ENCODE assay signal across 1 cellular context in genomic region chr4:3354455-3354811, GRCh38.
TF ChIP-seq lines count a peak whose summit lies in the region.

No MANE protein-coding gene starts in this region.

TF ChIP-seq in HepG2, 621 proteins besides CTCF, POLR2A, EP300 and RAD21 (continued from another document):
- TF ChIP-seq MAFG (CRISPR knock-in tag; IDR thresholded peaks at IDR 0.05) (no peak), SNAPC2 (CRISPR knock-in tag; IDR thresholded peaks at IDR 0.05) (peak; percentile 84; the same call in 1 of the 2 replicates), SMARCE1 (IDR thresholded peaks at IDR 0.05; ENCODE audit: borderline replicate concordance) (no peak), ZSCAN25 (CRISPR knock-in tag; IDR thresholded peaks at IDR 0.05) (peak; percentile 73), NFYB (CRISPR knock-in tag; IDR thresholded peaks at IDR 0.05) (no peak), SATB2 (CRISPR knock-in tag; IDR thresholded peaks at IDR 0.05) (no peak), ASH2L (IDR thresholded peaks at IDR 0.05; ENCODE audit: insufficient read length, low read depth, low read length) (peak; percentile 78), GRHL1 (CRISPR knock-in tag; conservative IDR thresholded peaks at IDR 0.05) (no peak), ATF7 (IDR thresholded peaks at IDR 0.05) (0 out of 2 replicates have a peak, but pooled peaks have one; percentile 17), ATF7 (CRISPR knock-in tag; IDR thresholded peaks at IDR 0.05) (no peak; the same call in 1 of the 2 replicates), SAP130 (CRISPR knock-in tag; IDR thresholded peaks at IDR 0.05; ENCODE audit: low read depth) (peak; percentile 94), PATZ1 (CRISPR knock-in tag; IDR thresholded peaks at IDR 0.05) (peak; percentile 78), GABPA (IDR thresholded peaks at IDR 0.05; ENCODE audit: low read depth, low read length) (no peak), GABPA (CRISPR knock-in tag; IDR thresholded peaks at IDR 0.05; ENCODE audit: low read depth) (peak; percentile 48; the same call in 1 of the 2 replicates), GATAD2A (CRISPR knock-in tag; IDR thresholded peaks at IDR 0.05) (peak; percentile 99), SIN3B (IDR thresholded peaks at IDR 0.05; ENCODE audit: low read length) (no peak), ZNF792 (CRISPR knock-in tag; IDR thresholded peaks at IDR 0.05) (peak; percentile 91), ZSCAN22 (CRISPR knock-in tag; IDR thresholded peaks at IDR 0.05) (no peak)
